ENCODE assay signal across 11 cellular contexts in genomic region chr16:72474511-72475123, GRCh38.
DNase-seq lines count a peak whose midpoint lies in the region; ATAC-seq and TF ChIP-seq lines count a peak whose summit lies in the region.
"Had no signal": no experiment of that assay in that cellular context is flagged by ENCODE, and none has a peak within 500 bp of the region (broad histone marks: within the 10 kb centered on the region; RNA-seq: fewer than 3 reads in every experiment).

No MANE protein-coding gene starts in this region.

- H3K27ac ChIP-seq in SJSA1 = peak overlapping the region; percentile 76
- H3K27ac ChIP-seq: C4-2B had no signal

- no peaks in the 10 kb centered on the region for H3K27me3 Mint-ChIP-seq in activated T-cell treated with anti-CD3 and anti-CD28 coated beads, Interleukin-2, amount 50 U/mL, for 72 hours (ENCODE audit: low read depth)
- peaks cover 4% of the 10 kb centered on the region for H3K27me3 Mint-ChIP-seq in stimulated activated naive CD8-positive, alpha-beta T cell treated with anti-CD3 and anti-CD28 coated beads, Interleukin-15, Interleukin-2, amounts not matched to agents 100 ng/mL and 50 ng/mL, for 24 hours

- H3K9me3 ChIP-seq in SJSA1 (replicated peaks) = no peaks in the 10 kb centered on the region

- peak; percentile 95 to 98 for ATAC-seq in activated T-cell treated with anti-CD3 and anti-CD28 coated beads, Interleukin-2, amount 50 U/mL, for 72 hours (replicated peaks in 1 of 2)
- ATAC-seq in omental fat pad (ENCODE audit: low FRiP score) (no peak), HG03135 (IDR thresholded peaks at IDR 0.05; ENCODE audit: unreplicated experiment) (no peak)

- DNase-seq in activated T-cell treated with anti-CD3 and anti-CD28 coated beads, Interleukin-2, amount 50 U/mL, for 72 hours = peak; percentile 1 to 4
- DNase-seq in activated T-cell treated with anti-CD3 and anti-CD28 coated beads, Interleukin-2, amount 50 U/mL, for 1 hour = no peak
- peak; percentile 61 to 90 for DNase-seq in SJSA1 (ENCODE audit: low read depth in 1 of 2, low spot score in 2 of 2)
- peak; percentile 68 for DNase-seq in fibroblast of gingiva (ENCODE audit: low read depth)
- DNase-seq in omental fat pad (ENCODE audit: low spot score) = no peak
- no peak for DNase-seq in Kasumi-1 (lab: John Stamatoyannopoulos, UW)
- DNase-seq: anterior cingulate cortex, NCI-H187 had no signal

- no peaks in the 10 kb centered on the region for H3K27me3 ChIP-seq in SJSA1 (replicated peaks)

- H3K4me3 ChIP-seq in SJSA1 = no peak overlapping the region

- H3K4me3 Mint-ChIP-seq in activated T-cell treated with anti-CD3 and anti-CD28 coated beads, Interleukin-2, amount 50 U/mL, for 72 hours = peak overlapping the region in 1 of 2 donors; percentile 45
- peak overlapping the region; percentile 26 for H3K4me3 Mint-ChIP-seq in stimulated activated naive CD8-positive, alpha-beta T cell treated with anti-CD3 and anti-CD28 coated beads, Interleukin-15, Interleukin-2, amounts not matched to agents 100 ng/mL and 50 ng/mL, for 24 hours

- no peaks in the 10 kb centered on the region for H3K36me3 ChIP-seq in SJSA1

- no peaks in the 10 kb centered on the region for H3K9me3 Mint-ChIP-seq in activated T-cell treated with anti-CD3 and anti-CD28 coated beads, Interleukin-2, amount 50 U/mL, for 72 hours
- H3K9me3 Mint-ChIP-seq in stimulated activated naive CD8-positive, alpha-beta T cell treated with anti-CD3 and anti-CD28 coated beads, Interleukin-15, Interleukin-2, amounts not matched to agents 100 ng/mL and 50 ng/mL, for 24 hours = no peaks in the 10 kb centered on the region

- peaks cover 29% of the 10 kb centered on the region for H3K4me1 ChIP-seq in SJSA1 (replicated peaks)

- peak overlapping the region; percentile 80 for H3K27ac Mint-ChIP-seq in activated T-cell treated with anti-CD3 and anti-CD28 coated beads, Interleukin-2, amount 50 U/mL, for 72 hours
- peak overlapping the region; percentile 89 for H3K27ac Mint-ChIP-seq in stimulated activated naive CD8-positive, alpha-beta T cell treated with anti-CD3 and anti-CD28 coated beads, Interleukin-15, Interleukin-2, amounts not matched to agents 100 ng/mL and 50 ng/mL, for 24 hours

- peaks cover 16% of the 10 kb centered on the region for H3K4me1 Mint-ChIP-seq in activated T-cell treated with anti-CD3 and anti-CD28 coated beads, Interleukin-2, amount 50 U/mL, for 72 hours (ENCODE audit: low read depth)
- peaks cover 23% of the 10 kb centered on the region for H3K4me1 Mint-ChIP-seq in stimulated activated naive CD8-positive, alpha-beta T cell treated with anti-CD3 and anti-CD28 coated beads, Interleukin-15, Interleukin-2, amounts not matched to agents 100 ng/mL and 50 ng/mL, for 24 hours (ENCODE audit: low read depth)

- no peak for TF ChIP-seq CTCF in omental fat pad (IDR thresholded peaks at IDR 0.05)

- H3K36me3 Mint-ChIP-seq in activated T-cell treated with anti-CD3 and anti-CD28 coated beads, Interleukin-2, amount 50 U/mL, for 72 hours (ENCODE audit: insufficient read depth in 2 of 2) = no peaks in the 10 kb centered on the region
- peaks cover 7% of the 10 kb centered on the region for H3K36me3 Mint-ChIP-seq in stimulated activated naive CD8-positive, alpha-beta T cell treated with anti-CD3 and anti-CD28 coated beads, Interleukin-15, Interleukin-2, amounts not matched to agents 100 ng/mL and 50 ng/mL, for 24 hours (ENCODE audit: low read depth)

Comparison
In these comparisons a context has a peak if more than half of its experiments do, and no peak if none do; other contexts are left out.
1. DNase-seq: peak in activated T-cell treated with anti-CD3 and anti-CD28 coated beads, Interleukin-2, amount 50 U/mL, for 72 hours (2 of 2), SJSA1 (2 of 2) and fibroblast of gingiva (single experiment); none in activated T-cell treated with anti-CD3 and anti-CD28 coated beads, Interleukin-2, amount 50 U/mL, for 1 hour (single experiment), omental fat pad (single experiment) and Kasumi-1 (0 of 2).
2. ATAC-seq: peak in activated T-cell treated with anti-CD3 and anti-CD28 coated beads, Interleukin-2, amount 50 U/mL, for 72 hours (2 of 2); none in omental fat pad (single experiment) and HG03135 (single experiment).